Comparison of ENCODE assay signal across 1 cellular context in the genomic region with DNA sequence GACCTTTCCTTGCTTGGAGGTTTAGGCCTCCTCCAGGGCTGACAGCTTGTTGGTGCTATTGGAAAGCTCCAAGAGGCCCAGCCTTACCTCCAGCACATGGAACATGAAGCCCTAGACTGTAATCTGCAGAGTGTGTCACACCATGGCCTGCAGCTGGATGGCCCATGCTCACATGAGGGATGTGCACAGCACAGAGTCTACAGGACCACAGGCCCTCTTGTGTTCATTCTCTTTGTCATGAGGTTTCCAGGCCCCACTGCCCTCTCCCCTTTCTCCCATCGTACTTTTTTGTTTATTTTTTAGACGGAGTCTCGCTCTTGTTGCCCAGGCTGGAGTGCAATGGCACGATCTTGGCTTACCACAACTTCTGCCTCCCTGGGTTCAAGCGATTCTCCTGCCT.
TF ChIP-seq lines count a peak whose summit lies in the region.

No MANE protein-coding gene starts in this region.

TF ChIP-seq in H1, 55 proteins besides CTCF, POLR2A, EP300 and RAD21:
- TF ChIP-seq POLR2AphosphoS5 (IDR thresholded peaks at IDR 0.05; ENCODE audit: low read depth, low read length): 0 out of 2 replicates have a peak, but pooled peaks have one; percentile 12
- TF ChIP-seq SIX5 (IDR thresholded peaks at IDR 0.05; ENCODE audit: low read depth, low read length): no peak
